18 cellular contexts compared by ENCODE assay signal in genomic region chrX:69097451-69098236, GRCh38.
DNase-seq lines count a peak whose midpoint lies in the region; TF ChIP-seq lines count a peak whose summit lies in the region.
"Had no signal": no experiment of that assay in that cellular context is flagged by ENCODE, and none has a peak within 500 bp of the region (broad histone marks: within the 10 kb centered on the region; RNA-seq: fewer than 3 reads in every experiment).

No MANE protein-coding gene starts in this region.

- no peaks in the 10 kb centered on the region for H3K36me3 Mint-ChIP-seq in activated CD4-positive, alpha-beta T cell treated with anti-CD3 and anti-CD28 coated beads, Interleukin-2, amount 10 ng/mL, durations not matched to agents 24 days and 14 days (ENCODE audit: low read depth)
- H3K36me3 Mint-ChIP-seq: CD4-positive, CD25-positive, alpha-beta regulatory T cell had no signal

- no peak for TF ChIP-seq CTCF in parathyroid adenoma (IDR thresholded peaks at IDR 0.05)

- in situ Hi-C loops in ACHN (cut with HindIII; ENCODE audit: low pct_ligation_motif_present, low pct_unique_long_range_greater_than_20kb, low sequenced_read_pairs) = no loop called here

- no peaks in the 10 kb centered on the region for H3K9me3 Mint-ChIP-seq in activated CD4-positive, alpha-beta T cell treated with anti-CD3 and anti-CD28 coated beads, Interleukin-2, amount 10 ng/mL, durations not matched to agents 24 days and 14 days

- no peak overlapping the region for H3K4me3 Mint-ChIP-seq in activated CD4-positive, alpha-beta T cell treated with anti-CD3 and anti-CD28 coated beads, Interleukin-2, amount 10 ng/mL, durations not matched to agents 24 days and 14 days
- H3K4me3 Mint-ChIP-seq: CD4-positive, CD25-positive, alpha-beta regulatory T cell had no signal

- H3K4me1 ChIP-seq in HUES48 (ENCODE audit: control insufficient read depth, insufficient read depth, low read length) (no peaks in the 10 kb centered on the region), parathyroid adenoma (peaks cover 27% of the 10 kb centered on the region)

- H3K27ac Mint-ChIP-seq in activated CD4-positive, alpha-beta T cell treated with anti-CD3 and anti-CD28 coated beads, Interleukin-2, amount 10 ng/mL, durations not matched to agents 24 days and 14 days = no peak overlapping the region
- H3K27ac Mint-ChIP-seq: CD4-positive, CD25-positive, alpha-beta regulatory T cell had no signal

- DNase-seq in NCI-H524 (lab: John Stamatoyannopoulos, UW) (peak; percentile 67 to 89), head of caudate nucleus (peak in 25 of 42 donors; percentile 1 to 67 (median 18)), ACHN (no peak), cerebellum (ENCODE audit: low spot score) (no peak)
- DNase-seq in activated CD4-positive, alpha-beta T cell treated with anti-CD3 and anti-CD28 coated beads, Interleukin-2, amount 10 ng/mL, durations not matched to agents 24 days and 14 days = no peak
- DNase-seq: Caco-2; CD4-positive, CD25-positive, alpha-beta regulatory T cell; DMS79; HCEC 1CT; Karpas-422; MM.1S; NCI-H1092 treated with DMSO at 0.1 percent for 48 hours; NCI-H2081 treated with DMSO at 0.1 percent for 48 hours; NCI-H345; NCI-H69; RPMI8226 had no signal

- H3K9ac ChIP-seq in HUES48 (ENCODE audit: low read depth, low read length) = no peak overlapping the region
- H3K9ac ChIP-seq in parathyroid adenoma = no peak overlapping the region

- no peaks in the 10 kb centered on the region for H3K27me3 ChIP-seq in HUES48 (ENCODE audit: control insufficient read depth, insufficient read depth, low read length)
- no peaks in the 10 kb centered on the region for H3K27me3 ChIP-seq in parathyroid adenoma (ENCODE audit: control insufficient read depth, insufficient read depth, low read length)

- H3K9me3 ChIP-seq in HUES48 (ENCODE audit: control insufficient read depth, insufficient read depth, low read length) (peaks cover 5% of the 10 kb centered on the region; the same call in 1 of the 2 replicates), parathyroid adenoma (ENCODE audit: control insufficient read depth, low read length) (no peaks in the 10 kb centered on the region)
- H3K9me3 ChIP-seq: Caco-2 had no signal

- no peaks in the 10 kb centered on the region for H3K27me3 Mint-ChIP-seq in activated CD4-positive, alpha-beta T cell treated with anti-CD3 and anti-CD28 coated beads, Interleukin-2, amount 10 ng/mL, durations not matched to agents 24 days and 14 days
- H3K27me3 Mint-ChIP-seq: CD4-positive, CD25-positive, alpha-beta regulatory T cell had no signal

- H3K4me1 Mint-ChIP-seq in activated CD4-positive, alpha-beta T cell treated with anti-CD3 and anti-CD28 coated beads, Interleukin-2, amount 10 ng/mL, durations not matched to agents 24 days and 14 days = no peaks in the 10 kb centered on the region
- H3K4me1 Mint-ChIP-seq: CD4-positive, CD25-positive, alpha-beta regulatory T cell had no signal

- intact Hi-C loops in head of caudate nucleus (cut with DNase I) = no loop called here
- intact Hi-C loops in activated CD4-positive, alpha-beta T cell treated with anti-CD3 and anti-CD28 coated beads, Interleukin-2, amount 10 ng/mL, durations not matched to agents 24 days and 14 days (cut with micrococcal nuclease) = loop anchor here (10.0 kb wide), 1 partner anchor 187 kb away; no protein-coding TSS in a partner anchor

- H3K4me3 ChIP-seq in HUES48 (ENCODE audit: low read depth, low read length) (no peak overlapping the region), parathyroid adenoma (ENCODE audit: low read depth, low read length) (no peak overlapping the region)

- H3K36me3 ChIP-seq in HUES48 (ENCODE audit: control insufficient read depth, insufficient read depth, low read length) (no peaks in the 10 kb centered on the region), parathyroid adenoma (ENCODE audit: control insufficient read depth, insufficient read depth, low read length) (no peaks in the 10 kb centered on the region)

- H2AFZ ChIP-seq in parathyroid adenoma = peak overlapping the region; percentile 25

- H3K79me2 ChIP-seq in parathyroid adenoma = no peaks in the 10 kb centered on the region

- H3K27ac ChIP-seq in HUES48 (ENCODE audit: low read depth, low read length) (peak overlapping the region; percentile 41), parathyroid adenoma (no peak overlapping the region)

- no peak overlapping the region for H3K4me2 ChIP-seq in parathyroid adenoma (ENCODE audit: low read length)

Comparison
In these comparisons a context has a peak if more than half of its experiments do, and no peak if none do; other contexts are left out.
1. DNase-seq: peak in NCI-H524 (2 of 2) and head of caudate nucleus (25 of 42); none in ACHN (single experiment), cerebellum (single experiment) and activated CD4-positive, alpha-beta T cell treated with anti-CD3 and anti-CD28 coated beads, Interleukin-2, amount 10 ng/mL, durations not matched to agents 24 days and 14 days (single experiment).